ENCODE assay signal across 8 cellular contexts in the genomic region with DNA sequence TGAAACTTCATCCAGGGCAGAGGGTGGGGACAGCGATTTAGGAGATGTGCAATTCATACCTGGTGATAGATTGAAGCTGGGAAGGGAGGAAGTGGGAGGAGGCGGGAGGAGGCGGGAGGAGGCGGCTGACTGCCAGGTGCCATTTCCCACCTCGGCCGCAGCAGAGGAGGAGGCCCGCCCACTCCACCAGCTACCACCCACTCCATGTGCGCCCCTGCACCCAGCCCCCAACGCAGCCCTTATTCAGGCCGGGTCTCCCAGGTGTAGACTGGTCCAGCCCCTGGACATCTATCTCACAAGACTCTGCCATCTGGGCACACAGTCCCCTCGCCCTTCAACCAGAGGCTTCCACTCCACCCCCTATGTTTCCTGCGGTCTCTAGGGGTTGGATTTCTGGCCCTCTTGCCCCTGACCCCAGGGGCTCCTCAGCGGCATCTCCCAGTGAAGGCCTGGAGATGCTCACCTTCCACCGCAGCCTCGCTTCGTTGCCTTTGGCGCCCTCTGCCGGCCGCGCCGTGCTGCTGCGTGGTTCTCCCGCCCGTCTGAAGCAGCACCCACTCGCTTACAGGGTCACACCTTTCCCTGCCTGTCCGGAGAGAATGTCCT. TPM values are rescaled to one million over a fixed set of nuclear protein-coding genes. Genes with fewer than 3 reads are reported as not detected.
DNase-seq lines count a peak whose midpoint lies in the region; ATAC-seq and TF ChIP-seq lines count a peak whose summit lies in the region.

No MANE protein-coding gene starts in this region.

- H4K20me1 ChIP-seq in GM23338 (replicated peaks; ENCODE audit: insufficient read depth), result no peaks in the 10 kb centered on the region

- H3K4me1 ChIP-seq in GM23338 (ENCODE audit: insufficient read depth), result peaks cover 5% of the 10 kb centered on the region

- peak overlapping the region; percentile 58 for H3K4me3 Mint-ChIP-seq in GM23338

- peak overlapping the region; percentile 49 for H3K4me3 ChIP-seq in GM23338

- H3K36me3 ChIP-seq in GM23338 (ENCODE audit: insufficient read depth), result no peaks in the 10 kb centered on the region

- H3K9me3 Mint-ChIP-seq in GM23338, result no peaks in the 10 kb centered on the region

- ATAC-seq in GM23338, result peak; percentile 94

- no peaks in the 10 kb centered on the region for H3K27me3 ChIP-seq in GM23338 (ENCODE audit: insufficient read depth)

- 0 out of 2 replicates have a peak overlapping the region, but pooled peaks have one; percentile 22 for H3K27ac Mint-ChIP-seq in GM23338

- no peaks in the 10 kb centered on the region; the same call in 2 of the 3 replicates for H3K36me3 Mint-ChIP-seq in GM23338 (ENCODE audit: low read depth)

- 0 out of 2 replicates have a peak overlapping the region, but pooled peaks have one; percentile 5 for H2AFZ ChIP-seq in GM23338

- DNase-seq in DMS53 (lab: John Stamatoyannopoulos, UW), result peak; percentile 68
- peak; percentile 85 for DNase-seq in GM23338 (ENCODE audit: low spot score)
- peak; percentile 57 to 89 (median 85) for DNase-seq in NCI-H1417 (lab: John Stamatoyannopoulos, UW)
- DNase-seq in T-helper 22 cell (ENCODE audit: low read depth), result peak; percentile 51
- peak in 51 of 58 donors; percentile 20 to 86 (median 72) for DNase-seq in anterior cingulate cortex (lab: John Stamatoyannopoulos, UW)
- peak; percentile 30 for DNase-seq in iPS DF 19.7 (ENCODE audit: low read depth, low spot score)
- peak; percentile 81 for DNase-seq in stimulated activated CD4-positive, alpha-beta T cell treated with anti-CD3 and anti-CD28 coated beads, Interleukin-12 subunit alpha, Interleukin-12 subunit beta, amount 100 ng/mL, for 4 hours
- no peak for DNase-seq in mesenteric fat pad (ENCODE audit: low spot score)

- H3K27me3 Mint-ChIP-seq in GM23338 (ENCODE audit: insufficient read depth, low read depth, poor library complexity), result peaks cover 10% of the 10 kb centered on the region

- H3K9me2 ChIP-seq in GM23338 (ENCODE audit: insufficient read depth), result no peaks in the 10 kb centered on the region

- H3K4me2 ChIP-seq in GM23338, result peak overlapping the region; percentile 74

- TF ChIP-seq CTCF in GM23338 (conservative IDR thresholded peaks at IDR 0.05; ENCODE audit: low read depth in 2 of 2), result peak; percentile 73 to 97

- no peaks in the 10 kb centered on the region for H3K79me2 ChIP-seq in GM23338 (replicated peaks; ENCODE audit: insufficient read depth)

- no peaks in the 10 kb centered on the region for H3F3A ChIP-seq in GM23338 (replicated peaks; ENCODE audit: low read depth)

- H3K27ac ChIP-seq in GM23338 (ENCODE audit: low read depth), result no peak overlapping the region

- peaks cover 14% of the 10 kb centered on the region for H3K4me1 Mint-ChIP-seq in GM23338

TF ChIP-seq in GM23338, 12 proteins besides CTCF, POLR2A, EP300 and RAD21:
- TF ChIP-seq, protein P1, sequence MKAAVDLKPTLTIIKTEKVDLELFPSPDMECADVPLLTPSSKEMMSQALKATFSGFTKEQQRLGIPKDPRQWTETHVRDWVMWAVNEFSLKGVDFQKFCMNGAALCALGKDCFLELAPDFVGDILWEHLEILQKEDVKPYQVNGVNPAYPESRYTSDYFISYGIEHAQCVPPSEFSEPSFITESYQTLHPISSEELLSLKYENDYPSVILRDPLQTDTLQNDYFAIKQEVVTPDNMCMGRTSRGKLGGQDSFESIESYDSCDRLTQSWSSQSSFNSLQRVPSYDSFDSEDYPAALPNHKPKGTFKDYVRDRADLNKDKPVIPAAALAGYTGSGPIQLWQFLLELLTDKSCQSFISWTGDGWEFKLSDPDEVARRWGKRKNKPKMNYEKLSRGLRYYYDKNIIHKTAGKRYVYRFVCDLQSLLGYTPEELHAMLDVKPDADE (IDR thresholded peaks at IDR 0.05), result no peak
- TF ChIP-seq ZNF462 (CRISPR knock-in tag; IDR thresholded peaks at IDR 0.05) (peak; percentile 64; the same call in 1 of the 2 replicates), CREB1 (CRISPR knock-in tag; IDR thresholded peaks at IDR 0.05; ENCODE audit: low read depth) (peak; percentile 30; the same call in 1 of the 2 replicates), ZNF331 (CRISPR knock-in tag; IDR thresholded peaks at IDR 0.05; ENCODE audit: low read depth) (no peak), EZH2 (IDR thresholded peaks at IDR 0.05; ENCODE audit: low read depth, unreplicated experiment) (no peak), EZH2phosphoT487 (IDR thresholded peaks at IDR 0.05; ENCODE audit: unreplicated experiment) (no peak), NANOG (IDR thresholded peaks at IDR 0.05; ENCODE audit: borderline replicate concordance) (no peak)

RNA-seq across cellular contexts. Expression of gene FAM83D, which starts 32.6 kb away (rescaled TPM):
- 81.6 and 91.3 TPM in 2 replicates for total RNA-seq in GM23338 (2014; rRNA removed; shearing (Covaris generic))
- polyA plus RNA-seq in GM23338 (2016; fragmentation: Nextera tagmentation; extraction: Ambion mirVana), result 31.1 and 33.3 TPM in 2 replicates
- 0.71 TPM for total RNA-seq in mesenteric fat pad

Comparison
In these comparisons a context has a peak if more than half of its experiments do, and no peak if none do; other contexts are left out.
1. RNA of gene FAM83D, which starts 32.6 kb away (total RNA-seq): 81.6 to 91.3 TPM in GM23338; 0.71 TPM in mesenteric fat pad (single experiment); every median in the first group is over 10 times any median in the second.